9 cellular contexts compared by ENCODE assay signal in the genomic region with DNA sequence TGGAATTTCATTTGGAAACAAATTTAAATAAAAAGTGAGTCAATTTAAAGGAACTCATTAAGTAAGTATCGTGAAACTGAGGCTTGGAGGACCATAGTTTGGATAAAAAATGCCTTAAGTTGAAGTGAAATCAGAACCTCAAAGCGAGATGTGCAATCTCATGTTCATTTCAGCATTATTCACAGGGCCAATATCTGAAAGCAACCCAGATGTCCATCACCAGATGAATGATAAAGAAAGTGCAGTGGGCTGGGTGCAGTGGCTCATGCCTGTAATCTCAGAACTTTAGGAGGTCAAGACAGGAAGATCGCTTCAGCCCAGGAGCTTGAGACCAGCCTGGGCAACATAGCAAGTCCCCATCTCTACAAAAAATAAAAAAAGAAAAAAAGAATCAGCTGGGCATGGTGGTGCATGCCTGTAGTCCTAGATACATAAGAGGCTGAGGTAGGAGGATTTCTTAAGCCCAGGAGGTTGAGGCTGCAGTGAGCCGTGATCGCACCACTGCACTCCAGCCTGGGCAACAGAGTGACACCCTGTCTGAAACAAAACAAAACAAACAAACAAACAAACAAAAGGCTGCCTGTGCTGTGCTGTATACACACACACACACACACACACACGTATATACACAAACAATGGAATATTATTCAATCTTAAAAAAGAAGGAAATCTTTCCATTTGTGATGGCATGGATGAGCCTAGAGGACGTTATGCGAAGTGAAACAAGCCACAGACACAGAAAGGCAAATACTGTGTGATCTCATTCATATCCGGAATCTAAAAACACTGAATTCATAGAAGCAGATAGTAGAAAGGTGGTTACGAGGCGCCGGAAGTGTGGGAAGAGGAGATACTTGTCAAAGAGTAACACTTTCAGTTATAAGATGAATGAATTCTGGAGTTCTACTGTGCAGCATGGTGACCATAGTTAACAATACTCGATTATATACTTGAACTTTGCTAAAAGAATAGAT. TPM values are rescaled to one million over a fixed set of nuclear protein-coding genes. Genes with fewer than 3 reads are reported as not detected.
DNase-seq lines count a peak whose midpoint lies in the region; ATAC-seq and TF ChIP-seq lines count a peak whose summit lies in the region.
"Had no signal": no experiment of that assay in that cellular context is flagged by ENCODE, and none has a peak within 500 bp of the region (broad histone marks: within the 10 kb centered on the region; RNA-seq: fewer than 3 reads in every experiment).

No MANE protein-coding gene starts in this region.

- H4K8ac ChIP-seq in trophoblast cell (ENCODE audit: low read depth, low read length) = no peak overlapping the region

- H3K9ac ChIP-seq in trophoblast cell (ENCODE audit: low read length) = no peak overlapping the region

- WGBS in trophoblast cell (ENCODE audit: extremely low coverage, insufficient coverage, insufficient read length) = no CpG with 5 or more reads among the region's 13 CpGs

- H4K12ac ChIP-seq in trophoblast cell (ENCODE audit: low read depth, low read length) = no peak overlapping the region

- no peak overlapping the region for H3K4ac ChIP-seq in trophoblast cell (ENCODE audit: low read depth, low read length)

- H3K79me1 ChIP-seq in trophoblast cell (ENCODE audit: low read length) = no peaks in the 10 kb centered on the region

- no peak overlapping the region for H3K14ac ChIP-seq in trophoblast cell (ENCODE audit: low read length)

- ATAC-seq in GM19023 (IDR thresholded peaks at IDR 0.05; ENCODE audit: unreplicated experiment) = peak; percentile 87
- peak; percentile 76 for ATAC-seq in HG03159 (IDR thresholded peaks at IDR 0.05; ENCODE audit: unreplicated experiment)
- no peak for ATAC-seq in omental fat pad (ENCODE audit: low FRiP score)

- TF ChIP-seq CTCF in omental fat pad (IDR thresholded peaks at IDR 0.05) = no peak

- DNase-seq in activated CD4-positive, alpha-beta T cell treated with anti-CD3 and anti-CD28 coated beads, Interleukin-2, amount 50 U/mL, for 4 hours = peak; percentile 57 to 59
- peak; percentile 72 for DNase-seq in stimulated activated CD4-positive, alpha-beta T cell treated with anti-CD3 and anti-CD28 coated beads, Interleukin-2, amount 100 ng/mL, for 24 hours
- DNase-seq in COLO829 (ENCODE audit: low spot score) (no peak), omental fat pad (ENCODE audit: low spot score) (no peak), trophoblast cell (no peak)
- DNase-seq in effector CD8-positive, alpha-beta T cell (lab: John Stamatoyannopoulos, UW) = no peak
- DNase-seq: NCI-H510A treated with DMSO at 0.1 percent for 48 hours had no signal

- no peaks in the 10 kb centered on the region for H3K27me3 ChIP-seq in trophoblast cell (ENCODE audit: insufficient read depth, low read length)

- H2AK5ac ChIP-seq in trophoblast cell (ENCODE audit: low read length) = no peak overlapping the region

- H2BK120ac ChIP-seq in trophoblast cell (ENCODE audit: insufficient read depth, low read length, poor library complexity) = no peak overlapping the region

- no peak overlapping the region for H2BK5ac ChIP-seq in trophoblast cell (ENCODE audit: low read depth, low read length, poor library complexity)

- no peaks in the 10 kb centered on the region for H3K36me3 ChIP-seq in trophoblast cell (ENCODE audit: control insufficient read depth in 1 of 2, insufficient read depth in 2 of 2, low read length in 2 of 2)

- no peak overlapping the region for H3K4me3 ChIP-seq in trophoblast cell (ENCODE audit: low read depth, low read length)

- H2AFZ ChIP-seq in trophoblast cell (ENCODE audit: insufficient read depth, low read length, poor library complexity) = no peak overlapping the region

- H3K27ac ChIP-seq in trophoblast cell (ENCODE audit: low read depth, low read length) = no peak overlapping the region

- no peak overlapping the region for H2BK12ac ChIP-seq in trophoblast cell (ENCODE audit: low read length)

- H4K91ac ChIP-seq in trophoblast cell (ENCODE audit: low read depth, low read length) = no peak overlapping the region

- H3K79me2 ChIP-seq in trophoblast cell (ENCODE audit: control insufficient read depth, insufficient read depth, low read length, poor library complexity) = no peaks in the 10 kb centered on the region

- no peaks in the 10 kb centered on the region for H3K4me1 ChIP-seq in trophoblast cell (ENCODE audit: control insufficient read depth in 1 of 2, insufficient read depth in 2 of 2, low read length in 2 of 2)

- no peak overlapping the region for H3K23ac ChIP-seq in trophoblast cell (ENCODE audit: low read length)

- H3K18ac ChIP-seq in trophoblast cell (ENCODE audit: low read length) = no peak overlapping the region

- peaks cover 3% of the 10 kb centered on the region for H3K9me3 ChIP-seq in trophoblast cell (ENCODE audit: insufficient read depth, low read depth, low read length)

- no peak overlapping the region for H3K4me2 ChIP-seq in trophoblast cell (ENCODE audit: low read length)

RNA-seq across cellular contexts. Expression of a gene that starts 14.5 kb away (rescaled TPM):
- 10 to 100 TPM in 2 of 4 donors, 1 to 10 TPM in 2; 6.5 to 16.6 (median 8.6) TPM for total RNA-seq in omental fat pad
- 1.2 and 1.3 TPM in 2 replicates for polyA plus RNA-seq in trophoblast cell (2013)

Comparison
In these comparisons a context has a peak if more than half of its experiments do, and no peak if none do; other contexts are left out.
1. DNase-seq: peak in activated CD4-positive, alpha-beta T cell treated with anti-CD3 and anti-CD28 coated beads, Interleukin-2, amount 50 U/mL, for 4 hours (2 of 2) and stimulated activated CD4-positive, alpha-beta T cell treated with anti-CD3 and anti-CD28 coated beads, Interleukin-2, amount 100 ng/mL, for 24 hours (2 of 2); none in COLO829 (single experiment), omental fat pad (single experiment), trophoblast cell (0 of 2) and effector CD8-positive, alpha-beta T cell (single experiment).